In genomic region chr18:77984178-77984577, GRCh38 we compare ENCODE assay signal across 25 cellular contexts.
"Had no signal": no experiment of that assay in that cellular context is flagged by ENCODE, and none has a peak within 500 bp of the region (broad histone marks: within the 10 kb centered on the region; RNA-seq: fewer than 3 reads in every experiment).

No MANE protein-coding gene starts in this region.

- H3K9me3 ChIP-seq: ovary, psoas muscle, right lobe of liver, stomach, thoracic aorta, thyroid gland, tibial nerve, upper lobe of left lung, vagina had no signal

- H3K9ac ChIP-seq: parathyroid adenoma had no signal

- H3K4me1 ChIP-seq: parathyroid adenoma, psoas muscle, right lobe of liver, spleen, stomach, thyroid gland, tibial nerve, upper lobe of left lung, vagina had no signal

- H3K27me3 ChIP-seq: ovary, right lobe of liver, spleen, thyroid gland, tibial nerve, upper lobe of left lung, vagina had no signal

- H3K4me3 ChIP-seq: ovary, psoas muscle, right lobe of liver, skin epidermis, smooth muscle cell, spleen, stomach, thoracic aorta, thyroid gland, tibial nerve, upper lobe of left lung, vagina had no signal

- ATAC-seq: naive thymus-derived CD8-positive, alpha-beta T cell; natural killer cell treated with Interleukin-12 subunit alpha and Interleukin-12 subunit beta and Interleukin-15 and Interleukin-18, amount 100 ng/mL, for 72 hours; psoas muscle; right cardiac atrium; right lobe of liver; stimulated activated effector memory CD8-positive, alpha-beta T cell treated with anti-CD3 and anti-CD28 coated beads, Interleukin-12 subunit alpha, Interleukin-12 subunit beta, amount 100 ng/mL, for 72 hours; stimulated activated naive B cell treated with anti-CD40 and anti-IgM and Interleukin-4, amounts not matched to agents 10 μg/mL and 1 μg/mL and 100 μg/mL, for 72 hours had no signal

- H3K4me2 ChIP-seq: smooth muscle cell had no signal

- H3K27ac ChIP-seq: ovary, parathyroid adenoma, psoas muscle, right lobe of liver, skin epidermis, spleen, stomach, thoracic aorta, thyroid gland, tibial nerve, upper lobe of left lung, vagina had no signal

- H3K79me2 ChIP-seq: parathyroid adenoma had no signal

- H2AFZ ChIP-seq: parathyroid adenoma had no signal

- DNase-seq: naive thymus-derived CD8-positive, alpha-beta T cell; nephron progenitor cell; occipital lobe; ovary; psoas muscle; right cardiac atrium; right lobe of liver; spleen; stimulated activated CD4-positive, alpha-beta T cell treated with anti-CD3 and anti-CD28 coated beads, Interleukin-12 subunit alpha, Interleukin-12 subunit beta, amount 100 ng/mL, for 4 hours; stimulated activated CD4-positive, alpha-beta T cell treated with anti-CD3 and anti-CD28 coated beads, Interleukin-1b, Interleukin-23, amount 100 ng/mL, for 48 hours; stimulated activated CD4-positive, alpha-beta T cell treated with anti-CD3 and anti-CD28 coated beads, Interleukin-4, amount 100 ng/mL, for 24 hours; stimulated activated naive B cell treated with anti-CD40 and anti-IgM and Interleukin-4, amounts not matched to agents 10 μg/mL and 1 μg/mL and 100 μg/mL, for 72 hours; stimulated activated naive CD4-positive, alpha-beta T cell treated with Interleukin-2 at 50 U/mL for 16 hours; stomach; thyroid gland; trophoblast cell; upper lobe of left lung had no signal

- H3K36me3 ChIP-seq: ovary, right lobe of liver, spleen, stomach, thoracic aorta, thyroid gland, tibial nerve, upper lobe of left lung, vagina had no signal
